1 cellular context compared by ENCODE assay signal in genomic region chr4:94532016-94532789, GRCh38.
A peak's percentile ranks its signal among the peaks of the same experiment; 100 is the strongest.
TF ChIP-seq lines count a peak whose summit lies in the region.

No MANE protein-coding gene starts in this region.

TF ChIP-seq in K562, 482 proteins besides CTCF, POLR2A, EP300 and RAD21 (continued from another document and continues in another):
- TF ChIP-seq ZNF175 (CRISPR knock-in tag; IDR thresholded peaks at IDR 0.05; ENCODE audit: low read depth) (peak; percentile 50; the same call in 1 of the 2 replicates), ZNF766 (CRISPR knock-in tag; conservative IDR thresholded peaks at IDR 0.05) (0 out of 2 replicates have a peak, but pooled peaks have one; percentile 28), CSDE1 (IDR thresholded peaks at IDR 0.05) (no peak), ARNT (IDR thresholded peaks at IDR 0.05) (0 out of 4 replicates have a peak, but pooled peaks of 1 of the 2 experiments have one; percentile 24), HDAC6 (IDR thresholded peaks at IDR 0.05; ENCODE audit: low read depth, low read length) (no peak), DPF2 (IDR thresholded peaks at IDR 0.05) (0 out of 2 replicates have a peak, but pooled peaks have one; percentile 63), CREB1 (IDR thresholded peaks at IDR 0.05) (peak; percentile 52; the same call in 1 of the 2 replicates), CREB1 (CRISPR knock-in tag; IDR thresholded peaks at IDR 0.05) (no peak), SMAD2 (IDR thresholded peaks at IDR 0.05; ENCODE audit: low read depth, low read length) (no peak), ZNF23 (CRISPR knock-in tag; IDR thresholded peaks at IDR 0.05) (no peak), CBFA2T3 (IDR thresholded peaks at IDR 0.05) (peak; percentile 85), GTF2E2 (tag; IDR thresholded peaks at IDR 0.05) (no peak), NRF1 (conservative IDR thresholded peaks at IDR 0.05 in 1 of 2, IDR thresholded peaks at IDR 0.05 in 1 of 2) (0 out of 4 replicates have a peak, but pooled peaks of 1 of the 2 experiments have one; percentile 10), HMBOX1 (IDR thresholded peaks at IDR 0.05) (peak; percentile 93), VEZF1 (CRISPR knock-in tag; IDR thresholded peaks at IDR 0.05) (peak; percentile 43; the same call in 1 of the 2 replicates), KDM1A (IDR thresholded peaks at IDR 0.05) (peak in 1 of 2 experiments; percentile 31; a peak in 1 of 4 replicates), NR2C1 (IDR thresholded peaks at IDR 0.05) (peak; percentile 25; the same call in 1 of the 2 replicates), NR2C1 (tag; IDR thresholded peaks at IDR 0.05) (no peak; the same call in 1 of the 2 replicates), SMARCE1 (IDR thresholded peaks at IDR 0.05) (peak; percentile 61), SMARCA4 (IDR thresholded peaks at IDR 0.05) (peak; percentile 48; the same call in 1 of the 2 replicates), TAF15 (IDR thresholded peaks at IDR 0.05; ENCODE audit: low read depth, low read length) (no peak), PBX2 (CRISPR knock-in tag; IDR thresholded peaks at IDR 0.05; ENCODE audit: low read depth) (no peak), PBX2 (tag; conservative IDR thresholded peaks at IDR 0.05; ENCODE audit: low read depth) (no peak; the same call in 1 of the 2 replicates), NCOR1 (IDR thresholded peaks at IDR 0.05) (peak; percentile 64), BRF2 (IDR thresholded peaks at IDR 0.05; ENCODE audit: borderline replicate concordance, insufficient read depth, insufficient read length) (no peak), SPI1 (IDR thresholded peaks at IDR 0.05; ENCODE audit: borderline replicate concordance, low read depth, low read length) (no peak), TEAD4 (IDR thresholded peaks at IDR 0.05; ENCODE audit: low read length) (peak; percentile 65), TEAD4 (CRISPR knock-in tag; IDR thresholded peaks at IDR 0.05; ENCODE audit: borderline replicate concordance) (no peak), DACH1 (IDR thresholded peaks at IDR 0.05; ENCODE audit: partially characterized antibody) (peak; percentile 84), MEIS2 (IDR thresholded peaks at IDR 0.05; ENCODE audit: partially characterized antibody) (peak; percentile 48), NFIC (IDR thresholded peaks at IDR 0.05) (peak; percentile 90), MCM3 (IDR thresholded peaks at IDR 0.05) (no peak), SRSF3 (IDR thresholded peaks at IDR 0.05; ENCODE audit: insufficient read depth, low read length) (no peak), MCM5 (IDR thresholded peaks at IDR 0.05; ENCODE audit: low read depth) (no peak), ELF1 (tag; IDR thresholded peaks at IDR 0.05) (0 out of 2 replicates have a peak, but pooled peaks have one; percentile 31), PRMT5 (CRISPR knock-in tag; IDR thresholded peaks at IDR 0.05) (no peak), POLR2AphosphoS5 (IDR thresholded peaks at IDR 0.05; ENCODE audit: control insufficient read depth, insufficient read depth, low read depth, low read length) (peak; percentile 53; the same call in 1 of the 2 replicates), ZNF589 (CRISPR knock-in tag; IDR thresholded peaks at IDR 0.05; ENCODE audit: low read depth) (peak; percentile 66; the same call in 1 of the 2 replicates), ZBTB8A (IDR thresholded peaks at IDR 0.05; ENCODE audit: partially characterized antibody) (no peak), CBX8 (IDR thresholded peaks at IDR 0.05; ENCODE audit: borderline replicate concordance, extremely low read depth, low read depth, low read length, poor library complexity, severe bottlenecking) (no peak), CEBPZ (IDR thresholded peaks at IDR 0.05; ENCODE audit: borderline replicate concordance, low read depth, low read length) (no peak), CXXC5 (CRISPR knock-in tag; IDR thresholded peaks at IDR 0.05) (peak; percentile 32; the same call in 1 of the 2 replicates), BRD4 (IDR thresholded peaks at IDR 0.05) (no peak), FOSL1 (tag; conservative IDR thresholded peaks at IDR 0.05) (peak; percentile 37; the same call in 1 of the 2 replicates), ZNF57 (CRISPR knock-in tag; IDR thresholded peaks at IDR 0.05) (no peak), ZNF431 (CRISPR knock-in tag; IDR thresholded peaks at IDR 0.05) (no peak), ARID1B (IDR thresholded peaks at IDR 0.05) (peak; percentile 75), NR2C2 (CRISPR knock-in tag; IDR thresholded peaks at IDR 0.05) (no peak), NR2C2 (tag; IDR thresholded peaks at IDR 0.05) (peak; percentile 29; the same call in 1 of the 2 replicates)
- TF ChIP-seq, protein P1, sequence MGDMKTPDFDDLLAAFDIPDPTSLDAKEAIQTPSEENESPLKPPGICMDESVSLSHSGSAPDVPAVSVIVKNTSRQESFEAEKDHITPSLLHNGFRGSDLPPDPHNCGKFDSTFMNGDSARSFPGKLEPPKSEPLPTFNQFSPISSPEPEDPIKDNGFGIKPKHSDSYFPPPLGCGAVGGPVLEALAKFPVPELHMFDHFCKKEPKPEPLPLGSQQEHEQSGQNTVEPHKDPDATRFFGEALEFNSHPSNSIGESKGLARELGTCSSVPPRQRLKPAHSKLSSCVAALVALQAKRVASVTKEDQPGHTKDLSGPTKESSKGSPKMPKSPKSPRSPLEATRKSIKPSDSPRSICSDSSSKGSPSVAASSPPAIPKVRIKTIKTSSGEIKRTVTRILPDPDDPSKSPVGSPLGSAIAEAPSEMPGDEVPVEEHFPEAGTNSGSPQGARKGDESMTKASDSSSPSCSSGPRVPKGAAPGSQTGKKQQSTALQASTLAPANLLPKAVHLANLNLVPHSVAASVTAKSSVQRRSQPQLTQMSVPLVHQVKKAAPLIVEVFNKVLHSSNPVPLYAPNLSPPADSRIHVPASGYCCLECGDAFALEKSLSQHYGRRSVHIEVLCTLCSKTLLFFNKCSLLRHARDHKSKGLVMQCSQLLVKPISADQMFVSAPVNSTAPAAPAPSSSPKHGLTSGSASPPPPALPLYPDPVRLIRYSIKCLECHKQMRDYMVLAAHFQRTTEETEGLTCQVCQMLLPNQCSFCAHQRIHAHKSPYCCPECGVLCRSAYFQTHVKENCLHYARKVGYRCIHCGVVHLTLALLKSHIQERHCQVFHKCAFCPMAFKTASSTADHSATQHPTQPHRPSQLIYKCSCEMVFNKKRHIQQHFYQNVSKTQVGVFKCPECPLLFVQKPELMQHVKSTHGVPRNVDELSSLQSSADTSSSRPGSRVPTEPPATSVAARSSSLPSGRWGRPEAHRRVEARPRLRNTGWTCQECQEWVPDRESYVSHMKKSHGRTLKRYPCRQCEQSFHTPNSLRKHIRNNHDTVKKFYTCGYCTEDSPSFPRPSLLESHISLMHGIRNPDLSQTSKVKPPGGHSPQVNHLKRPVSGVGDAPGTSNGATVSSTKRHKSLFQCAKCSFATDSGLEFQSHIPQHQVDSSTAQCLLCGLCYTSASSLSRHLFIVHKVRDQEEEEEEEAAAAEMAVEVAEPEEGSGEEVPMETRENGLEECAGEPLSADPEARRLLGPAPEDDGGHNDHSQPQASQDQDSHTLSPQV (IDR thresholded peaks at IDR 0.05) = peak; percentile 71; the same call in 1 of the 2 replicates
- TF ChIP-seq, protein P2, sequence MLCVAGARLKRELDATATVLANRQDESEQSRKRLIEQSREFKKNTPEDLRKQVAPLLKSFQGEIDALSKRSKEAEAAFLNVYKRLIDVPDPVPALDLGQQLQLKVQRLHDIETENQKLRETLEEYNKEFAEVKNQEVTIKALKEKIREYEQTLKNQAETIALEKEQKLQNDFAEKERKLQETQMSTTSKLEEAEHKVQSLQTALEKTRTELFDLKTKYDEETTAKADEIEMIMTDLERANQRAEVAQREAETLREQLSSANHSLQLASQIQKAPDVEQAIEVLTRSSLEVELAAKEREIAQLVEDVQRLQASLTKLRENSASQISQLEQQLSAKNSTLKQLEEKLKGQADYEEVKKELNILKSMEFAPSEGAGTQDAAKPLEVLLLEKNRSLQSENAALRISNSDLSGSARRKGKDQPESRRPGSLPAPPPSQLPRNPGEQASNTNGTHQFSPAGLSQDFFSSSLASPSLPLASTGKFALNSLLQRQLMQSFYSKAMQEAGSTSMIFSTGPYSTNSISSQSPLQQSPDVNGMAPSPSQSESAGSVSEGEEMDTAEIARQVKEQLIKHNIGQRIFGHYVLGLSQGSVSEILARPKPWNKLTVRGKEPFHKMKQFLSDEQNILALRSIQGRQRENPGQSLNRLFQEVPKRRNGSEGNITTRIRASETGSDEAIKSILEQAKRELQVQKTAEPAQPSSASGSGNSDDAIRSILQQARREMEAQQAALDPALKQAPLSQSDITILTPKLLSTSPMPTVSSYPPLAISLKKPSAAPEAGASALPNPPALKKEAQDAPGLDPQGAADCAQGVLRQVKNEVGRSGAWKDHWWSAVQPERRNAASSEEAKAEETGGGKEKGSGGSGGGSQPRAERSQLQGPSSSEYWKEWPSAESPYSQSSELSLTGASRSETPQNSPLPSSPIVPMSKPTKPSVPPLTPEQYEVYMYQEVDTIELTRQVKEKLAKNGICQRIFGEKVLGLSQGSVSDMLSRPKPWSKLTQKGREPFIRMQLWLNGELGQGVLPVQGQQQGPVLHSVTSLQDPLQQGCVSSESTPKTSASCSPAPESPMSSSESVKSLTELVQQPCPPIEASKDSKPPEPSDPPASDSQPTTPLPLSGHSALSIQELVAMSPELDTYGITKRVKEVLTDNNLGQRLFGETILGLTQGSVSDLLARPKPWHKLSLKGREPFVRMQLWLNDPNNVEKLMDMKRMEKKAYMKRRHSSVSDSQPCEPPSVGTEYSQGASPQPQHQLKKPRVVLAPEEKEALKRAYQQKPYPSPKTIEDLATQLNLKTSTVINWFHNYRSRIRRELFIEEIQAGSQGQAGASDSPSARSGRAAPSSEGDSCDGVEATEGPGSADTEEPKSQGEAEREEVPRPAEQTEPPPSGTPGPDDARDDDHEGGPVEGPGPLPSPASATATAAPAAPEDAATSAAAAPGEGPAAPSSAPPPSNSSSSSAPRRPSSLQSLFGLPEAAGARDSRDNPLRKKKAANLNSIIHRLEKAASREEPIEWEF (CRISPR knock-in tag; IDR thresholded peaks at IDR 0.05) = 0 out of 2 replicates have a peak, but pooled peaks have one; percentile 62
